Comparison of ENCODE assay signal across 1 cellular context in genomic region chr13:23469901-23470525, GRCh38.
TF ChIP-seq lines count a peak whose summit lies in the region.

No MANE protein-coding gene starts in this region.

TF ChIP-seq in HepG2, 621 proteins besides CTCF, POLR2A, EP300 and RAD21:
- no peak for TF ChIP-seq HNF1B (CRISPR knock-in tag; IDR thresholded peaks at IDR 0.05)
- peak; percentile 16; the same call in 1 of the 2 replicates for TF ChIP-seq MNT (IDR thresholded peaks at IDR 0.05)
